10 cellular contexts compared by ENCODE assay signal in genomic region chr2:164542584-164543021, GRCh38.
DNase-seq lines count a peak whose midpoint lies in the region; ATAC-seq, FAIRE-seq and TF ChIP-seq lines count a peak whose summit lies in the region.
"Had no signal": no experiment of that assay in that cellular context is flagged by ENCODE, and none has a peak within 500 bp of the region (broad histone marks: within the 10 kb centered on the region; RNA-seq: fewer than 3 reads in every experiment).

No MANE protein-coding gene starts in this region.

- no peak for FAIRE-seq in keratinocyte (lab: Jason Lieb, UNC)

- DNase-seq in NCI-H1105 treated with DMSO at 0.1 percent for 48 hours (lab: John Stamatoyannopoulos, UW), result peak; percentile 74
- peak; percentile 13 for DNase-seq in keratinocyte (ENCODE audit: low read depth, low spot score)
- DNase-seq in anterior cingulate cortex (lab: John Stamatoyannopoulos, UW), result no peak
- no peak for DNase-seq in KG1 (lab: John Stamatoyannopoulos, UW)
- DNase-seq in Right ventricle myocardium inferior (ENCODE audit: missing footprints), result no peak
- DNase-seq: OCI-M1 had no signal

- dilution Hi-C loops in keratinocyte (cut with MboI; ENCODE audit: extremely low pct_ligation_motif_present, low sequenced_read_pairs), result no loop called here

- H3K36me3 ChIP-seq in BLaER1 (0 out of 2 replicates have a peak, but pooled peaks cover 3% of the 10 kb centered on the region), keratinocyte (ENCODE audit: control insufficient read depth in 2 of 2, extremely low read depth in 1 of 2, insufficient read depth in 2 of 2, low read length in 2 of 2) (no peaks in the 10 kb centered on the region)

- no peaks in the 10 kb centered on the region for H3K79me2 ChIP-seq in keratinocyte (ENCODE audit: control insufficient read depth, insufficient read depth, low read length)

- H3K4me2 ChIP-seq in BLaER1, result peak overlapping the region; percentile 16
- H3K4me2 ChIP-seq in keratinocyte (ENCODE audit: control insufficient read depth, extremely low read depth, insufficient read depth, low read depth, low read length), result no peak overlapping the region

- H3K4me3 ChIP-seq in BLaER1 (no peak overlapping the region), keratinocyte (ENCODE audit: control insufficient read depth in 2 of 3, extremely low read depth in 1 of 3, insufficient read depth in 2 of 3, low read depth in 1 of 3, low read length in 3 of 3) (no peak overlapping the region)

- no peaks in the 10 kb centered on the region for H4K20me1 ChIP-seq in BLaER1
- H4K20me1 ChIP-seq in keratinocyte (ENCODE audit: control insufficient read depth, extremely low read depth, insufficient read depth, low read length), result no peaks in the 10 kb centered on the region

- H3K27me3 ChIP-seq in BLaER1, result no peaks in the 10 kb centered on the region
- H3K27me3 ChIP-seq in keratinocyte (ENCODE audit: control insufficient read depth, extremely low read depth, insufficient read depth, low read length), result no peaks in the 10 kb centered on the region

- no peak overlapping the region for H3K9ac ChIP-seq in BLaER1
- H3K9ac ChIP-seq in keratinocyte (ENCODE audit: control insufficient read depth, extremely low read depth, insufficient read depth, low read length), result no peak overlapping the region

- H3K27ac ChIP-seq in BLaER1, result no peak overlapping the region
- no peak overlapping the region for H3K27ac ChIP-seq in keratinocyte (ENCODE audit: control insufficient read depth, insufficient read depth, low read length)
- H3K27ac ChIP-seq: C4-2B had no signal

- H3K9me3 ChIP-seq in BLaER1, result peaks cover 33% of the 10 kb centered on the region
- H3K9me3 ChIP-seq in keratinocyte (ENCODE audit: control insufficient read depth, low read depth, low read length), result no peaks in the 10 kb centered on the region

- ATAC-seq in SK-N-SH treated with all-trans-retinoic acid at 6 μM for 48 hours (peak; percentile 93), HG03354 (IDR thresholded peaks at IDR 0.05; ENCODE audit: poor library complexity, severe bottlenecking, unreplicated experiment) (no peak), Right ventricle myocardium inferior (no peak)

- TF ChIP-seq CTCF in keratinocyte (optimal IDR thresholded peaks at IDR 0.05 in 1 of 3, IDR thresholded peaks at IDR 0.05 in 1 of 3, conservative IDR thresholded peaks at IDR 0.05 in 1 of 3; ENCODE audit: extremely low read depth in 1 of 3, insufficient read depth in 2 of 3, low read length in 3 of 3), result no peak

- intact Hi-C loops in Right ventricle myocardium inferior (cut with DNase I), result no loop called here

- H2AFZ ChIP-seq in keratinocyte (ENCODE audit: control insufficient read depth, low read length), result no peak overlapping the region

- no peaks in the 10 kb centered on the region for H3K9me1 ChIP-seq in keratinocyte (ENCODE audit: control insufficient read depth, extremely low read depth, insufficient read depth, low read length)

- peaks cover 50% of the 10 kb centered on the region for H3K4me1 ChIP-seq in BLaER1
- H3K4me1 ChIP-seq in keratinocyte (ENCODE audit: control insufficient read depth, extremely low read depth, insufficient read depth, low read length), result no peaks in the 10 kb centered on the region

TF ChIP-seq in SK-N-SH treated with all-trans-retinoic acid at 6 μM for 48 hours, 23 proteins besides CTCF, POLR2A, EP300 and RAD21 (continues in another document):
- peak; percentile 88 for TF ChIP-seq CREB5 (CRISPR knock-in tag; IDR thresholded peaks at IDR 0.05; ENCODE audit: low read depth)
- no peak for TF ChIP-seq CSDC2 (CRISPR knock-in tag; IDR thresholded peaks at IDR 0.05)
- TF ChIP-seq ZNF565 (CRISPR knock-in tag; conservative IDR thresholded peaks at IDR 0.05; ENCODE audit: low read depth), result no peak; the same call in 1 of the 2 replicates
- peak; percentile 92 for TF ChIP-seq TSHZ2 (CRISPR knock-in tag; IDR thresholded peaks at IDR 0.05)
- TF ChIP-seq BACH2 (CRISPR knock-in tag; IDR thresholded peaks at IDR 0.05; ENCODE audit: borderline replicate concordance), result no peak
- no peak for TF ChIP-seq ESRRG (CRISPR knock-in tag; IDR thresholded peaks at IDR 0.05)
- no peak for TF ChIP-seq OSR1 (CRISPR knock-in tag; IDR thresholded peaks at IDR 0.05)
- peak; percentile 75; the same call in 1 of the 2 replicates for TF ChIP-seq TCF4 (CRISPR knock-in tag; IDR thresholded peaks at IDR 0.05; ENCODE audit: borderline replicate concordance)
- TF ChIP-seq ARNTL (CRISPR knock-in tag; IDR thresholded peaks at IDR 0.05; ENCODE audit: borderline replicate concordance, low read depth), result no peak
- TF ChIP-seq TOX (CRISPR knock-in tag; IDR thresholded peaks at IDR 0.05; ENCODE audit: borderline replicate concordance), result peak; percentile 86
- TF ChIP-seq ZNF70 (CRISPR knock-in tag; IDR thresholded peaks at IDR 0.05), result no peak
- TF ChIP-seq POU6F1 (CRISPR knock-in tag; IDR thresholded peaks at IDR 0.05; ENCODE audit: borderline replicate concordance, low read depth), result peak; percentile 96; the same call in 1 of the 2 replicates
- TF ChIP-seq SNAI2 (CRISPR knock-in tag; IDR thresholded peaks at IDR 0.05), result peak; percentile 93; the same call in 1 of the 2 replicates
- peak; percentile 88 for TF ChIP-seq ZC3H10 (CRISPR knock-in tag; IDR thresholded peaks at IDR 0.05)
- TF ChIP-seq ZFP30 (CRISPR knock-in tag; IDR thresholded peaks at IDR 0.05), result no peak
- TF ChIP-seq, protein P1, sequence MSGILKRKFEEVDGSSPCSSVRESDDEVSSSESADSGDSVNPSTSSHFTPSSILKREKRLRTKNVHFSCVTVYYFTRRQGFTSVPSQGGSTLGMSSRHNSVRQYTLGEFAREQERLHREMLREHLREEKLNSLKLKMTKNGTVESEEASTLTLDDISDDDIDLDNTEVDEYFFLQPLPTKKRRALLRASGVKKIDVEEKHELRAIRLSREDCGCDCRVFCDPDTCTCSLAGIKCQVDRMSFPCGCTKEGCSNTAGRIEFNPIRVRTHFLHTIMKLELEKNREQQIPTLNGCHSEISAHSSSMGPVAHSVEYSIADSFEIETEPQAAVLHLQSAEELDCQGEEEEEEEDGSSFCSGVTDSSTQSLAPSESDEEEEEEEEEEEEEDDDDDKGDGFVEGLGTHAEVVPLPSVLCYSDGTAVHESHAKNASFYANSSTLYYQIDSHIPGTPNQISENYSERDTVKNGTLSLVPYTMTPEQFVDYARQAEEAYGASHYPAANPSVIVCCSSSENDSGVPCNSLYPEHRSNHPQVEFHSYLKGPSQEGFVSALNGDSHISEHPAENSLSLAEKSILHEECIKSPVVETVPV (CRISPR knock-in tag; IDR thresholded peaks at IDR 0.05), result peak; percentile 90
- no peak; the same call in 1 of the 2 replicates for TF ChIP-seq ZNF8 (CRISPR knock-in tag; IDR thresholded peaks at IDR 0.05)
- TF ChIP-seq ZFP3 (CRISPR knock-in tag; IDR thresholded peaks at IDR 0.05), result no peak
- peak; percentile 99 for TF ChIP-seq ISL1 (CRISPR knock-in tag; IDR thresholded peaks at IDR 0.05)
- TF ChIP-seq PPARA (CRISPR knock-in tag; IDR thresholded peaks at IDR 0.05; ENCODE audit: borderline replicate concordance), result no peak

Comparison
In these comparisons a context has a peak if more than half of its experiments do, and no peak if none do; other contexts are left out.
1. DNase-seq: peak in NCI-H1105 treated with DMSO at 0.1 percent for 48 hours (single experiment) and keratinocyte (single experiment); none in anterior cingulate cortex (0 of 58), KG1 (single experiment) and Right ventricle myocardium inferior (single experiment).